1 cellular context compared by ENCODE assay signal in genomic region chr2:3465844-3466481, GRCh38.
TF ChIP-seq lines count a peak whose summit lies in the region.

No MANE protein-coding gene starts in this region.

TF ChIP-seq in HepG2, 621 proteins besides CTCF, POLR2A, EP300 and RAD21 (continued from another document and continues in another):
- TF ChIP-seq, protein P1, sequence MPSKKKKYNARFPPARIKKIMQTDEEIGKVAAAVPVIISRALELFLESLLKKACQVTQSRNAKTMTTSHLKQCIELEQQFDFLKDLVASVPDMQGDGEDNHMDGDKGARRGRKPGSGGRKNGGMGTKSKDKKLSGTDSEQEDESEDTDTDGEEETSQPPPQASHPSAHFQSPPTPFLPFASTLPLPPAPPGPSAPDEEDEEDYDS (CRISPR knock-in tag; IDR thresholded peaks at IDR 0.05) = peak; percentile 36; the same call in 1 of the 2 replicates
- TF ChIP-seq, protein P2, sequence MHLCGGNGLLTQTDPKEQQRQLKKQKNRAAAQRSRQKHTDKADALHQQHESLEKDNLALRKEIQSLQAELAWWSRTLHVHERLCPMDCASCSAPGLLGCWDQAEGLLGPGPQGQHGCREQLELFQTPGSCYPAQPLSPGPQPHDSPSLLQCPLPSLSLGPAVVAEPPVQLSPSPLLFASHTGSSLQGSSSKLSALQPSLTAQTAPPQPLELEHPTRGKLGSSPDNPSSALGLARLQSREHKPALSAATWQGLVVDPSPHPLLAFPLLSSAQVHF (CRISPR knock-in tag; IDR thresholded peaks at IDR 0.05) = no peak
- no peak; the same call in 1 of the 2 replicates for TF ChIP-seq KMT2B (CRISPR knock-in tag; IDR thresholded peaks at IDR 0.05)
- peak; percentile 50; the same call in 1 of the 2 replicates for TF ChIP-seq HOXA5 (CRISPR knock-in tag; IDR thresholded peaks at IDR 0.05)
- no peak for TF ChIP-seq ZNF607 (CRISPR knock-in tag; IDR thresholded peaks at IDR 0.05; ENCODE audit: borderline replicate concordance)
- TF ChIP-seq ZNF672 (CRISPR knock-in tag; IDR thresholded peaks at IDR 0.05) = no peak
- TF ChIP-seq RNF219 (CRISPR knock-in tag; IDR thresholded peaks at IDR 0.05) = no peak
- peak; percentile 92 for TF ChIP-seq SAP130 (CRISPR knock-in tag; IDR thresholded peaks at IDR 0.05; ENCODE audit: low read depth)
- TF ChIP-seq, protein P3, sequence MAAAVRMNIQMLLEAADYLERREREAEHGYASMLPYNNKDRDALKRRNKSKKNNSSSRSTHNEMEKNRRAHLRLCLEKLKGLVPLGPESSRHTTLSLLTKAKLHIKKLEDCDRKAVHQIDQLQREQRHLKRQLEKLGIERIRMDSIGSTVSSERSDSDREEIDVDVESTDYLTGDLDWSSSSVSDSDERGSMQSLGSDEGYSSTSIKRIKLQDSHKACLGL (CRISPR knock-in tag; IDR thresholded peaks at IDR 0.05) = no peak
- no peak for TF ChIP-seq THYN1 (CRISPR knock-in tag; IDR thresholded peaks at IDR 0.05; ENCODE audit: borderline replicate concordance, low read depth)
- peak; percentile 91 for TF ChIP-seq HNF4G (IDR thresholded peaks at IDR 0.05; ENCODE audit: borderline replicate concordance, low read depth, low read length)
- 0 out of 2 replicates have a peak, but pooled peaks have one; percentile 57 for TF ChIP-seq HNF4G (CRISPR knock-in tag; IDR thresholded peaks at IDR 0.05; ENCODE audit: borderline replicate concordance, low read depth)
- no peak for TF ChIP-seq ZBTB42 (CRISPR knock-in tag; IDR thresholded peaks at IDR 0.05)
- TF ChIP-seq ZEB1 (IDR thresholded peaks at IDR 0.05; ENCODE audit: insufficient replicate concordance, low read depth) = peak; percentile 46
- TF ChIP-seq ZSCAN9 (CRISPR knock-in tag; IDR thresholded peaks at IDR 0.05; ENCODE audit: borderline replicate concordance) = peak; percentile 73; the same call in 1 of the 2 replicates
- TF ChIP-seq ZMYM4 (CRISPR knock-in tag; IDR thresholded peaks at IDR 0.05) = peak; percentile 78
- TF ChIP-seq CBFB (CRISPR knock-in tag; IDR thresholded peaks at IDR 0.05) = peak; percentile 75; the same call in 1 of the 2 replicates
- TF ChIP-seq PRDM15 (CRISPR knock-in tag; IDR thresholded peaks at IDR 0.05) = no peak
- TF ChIP-seq, protein P4, sequence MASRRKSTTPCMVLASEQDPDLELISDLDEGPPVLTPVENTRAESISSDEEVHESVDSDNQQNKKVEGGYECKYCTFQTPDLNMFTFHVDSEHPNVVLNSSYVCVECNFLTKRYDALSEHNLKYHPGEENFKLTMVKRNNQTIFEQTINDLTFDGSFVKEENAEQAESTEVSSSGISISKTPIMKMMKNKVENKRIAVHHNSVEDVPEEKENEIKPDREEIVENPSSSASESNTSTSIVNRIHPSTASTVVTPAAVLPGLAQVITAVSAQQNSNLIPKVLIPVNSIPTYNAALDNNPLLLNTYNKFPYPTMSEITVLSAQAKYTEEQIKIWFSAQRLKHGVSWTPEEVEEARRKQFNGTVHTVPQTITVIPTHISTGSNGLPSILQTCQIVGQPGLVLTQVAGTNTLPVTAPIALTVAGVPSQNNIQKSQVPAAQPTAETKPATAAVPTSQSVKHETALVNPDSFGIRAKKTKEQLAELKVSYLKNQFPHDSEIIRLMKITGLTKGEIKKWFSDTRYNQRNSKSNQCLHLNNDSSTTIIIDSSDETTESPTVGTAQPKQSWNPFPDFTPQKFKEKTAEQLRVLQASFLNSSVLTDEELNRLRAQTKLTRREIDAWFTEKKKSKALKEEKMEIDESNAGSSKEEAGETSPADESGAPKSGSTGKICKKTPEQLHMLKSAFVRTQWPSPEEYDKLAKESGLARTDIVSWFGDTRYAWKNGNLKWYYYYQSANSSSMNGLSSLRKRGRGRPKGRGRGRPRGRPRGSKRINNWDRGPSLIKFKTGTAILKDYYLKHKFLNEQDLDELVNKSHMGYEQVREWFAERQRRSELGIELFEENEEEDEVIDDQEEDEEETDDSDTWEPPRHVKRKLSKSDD (CRISPR knock-in tag; IDR thresholded peaks at IDR 0.05; ENCODE audit: low read depth) = peak; percentile 90
- peak; percentile 96 for TF ChIP-seq ZNF629 (CRISPR knock-in tag; conservative IDR thresholded peaks at IDR 0.05)
- TF ChIP-seq ZNF441 (CRISPR knock-in tag; IDR thresholded peaks at IDR 0.05; ENCODE audit: borderline replicate concordance) = no peak
- no peak for TF ChIP-seq ZNF263 (CRISPR knock-in tag; IDR thresholded peaks at IDR 0.05)
- no peak for TF ChIP-seq SNAPC2 (CRISPR knock-in tag; IDR thresholded peaks at IDR 0.05)
- TF ChIP-seq NFYC (CRISPR knock-in tag; IDR thresholded peaks at IDR 0.05) = 0 out of 2 replicates have a peak, but pooled peaks have one; percentile 27
- TF ChIP-seq, protein P5, sequence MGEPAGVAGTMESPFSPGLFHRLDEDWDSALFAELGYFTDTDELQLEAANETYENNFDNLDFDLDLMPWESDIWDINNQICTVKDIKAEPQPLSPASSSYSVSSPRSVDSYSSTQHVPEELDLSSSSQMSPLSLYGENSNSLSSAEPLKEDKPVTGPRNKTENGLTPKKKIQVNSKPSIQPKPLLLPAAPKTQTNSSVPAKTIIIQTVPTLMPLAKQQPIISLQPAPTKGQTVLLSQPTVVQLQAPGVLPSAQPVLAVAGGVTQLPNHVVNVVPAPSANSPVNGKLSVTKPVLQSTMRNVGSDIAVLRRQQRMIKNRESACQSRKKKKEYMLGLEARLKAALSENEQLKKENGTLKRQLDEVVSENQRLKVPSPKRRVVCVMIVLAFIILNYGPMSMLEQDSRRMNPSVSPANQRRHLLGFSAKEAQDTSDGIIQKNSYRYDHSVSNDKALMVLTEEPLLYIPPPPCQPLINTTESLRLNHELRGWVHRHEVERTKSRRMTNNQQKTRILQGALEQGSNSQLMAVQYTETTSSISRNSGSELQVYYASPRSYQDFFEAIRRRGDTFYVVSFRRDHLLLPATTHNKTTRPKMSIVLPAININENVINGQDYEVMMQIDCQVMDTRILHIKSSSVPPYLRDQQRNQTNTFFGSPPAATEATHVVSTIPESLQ (CRISPR knock-in tag; conservative IDR thresholded peaks at IDR 0.05) = no peak
- 0 out of 2 replicates have a peak, but pooled peaks have one; percentile 66 for TF ChIP-seq ZNF567 (CRISPR knock-in tag; IDR thresholded peaks at IDR 0.05; ENCODE audit: borderline replicate concordance)
- TF ChIP-seq EEA1 (CRISPR knock-in tag; IDR thresholded peaks at IDR 0.05; ENCODE audit: borderline replicate concordance) = no peak
- no peak; the same call in 1 of the 2 replicates for TF ChIP-seq POLR2G (IDR thresholded peaks at IDR 0.05; ENCODE audit: low read depth, low read length)
- TF ChIP-seq THAP7 (CRISPR knock-in tag; IDR thresholded peaks at IDR 0.05) = peak; percentile 45; the same call in 1 of the 2 replicates
- TF ChIP-seq SP2 (CRISPR knock-in tag; IDR thresholded peaks at IDR 0.05) = no peak
- TF ChIP-seq TBP (CRISPR knock-in tag; IDR thresholded peaks at IDR 0.05) = no peak
- peak; percentile 93 for TF ChIP-seq ZNF761 (CRISPR knock-in tag; conservative IDR thresholded peaks at IDR 0.05)
- TF ChIP-seq GATA4 (IDR thresholded peaks at IDR 0.05; ENCODE audit: borderline replicate concordance, low read depth) = no peak
- no peak for TF ChIP-seq ZBTB3 (CRISPR knock-in tag; IDR thresholded peaks at IDR 0.05; ENCODE audit: borderline replicate concordance, low read depth)
- no peak for TF ChIP-seq GATAD1 (CRISPR knock-in tag; IDR thresholded peaks at IDR 0.05)
- no peak; the same call in 1 of the 2 replicates for TF ChIP-seq ZFY (CRISPR knock-in tag; IDR thresholded peaks at IDR 0.05)
- TF ChIP-seq, protein P6, sequence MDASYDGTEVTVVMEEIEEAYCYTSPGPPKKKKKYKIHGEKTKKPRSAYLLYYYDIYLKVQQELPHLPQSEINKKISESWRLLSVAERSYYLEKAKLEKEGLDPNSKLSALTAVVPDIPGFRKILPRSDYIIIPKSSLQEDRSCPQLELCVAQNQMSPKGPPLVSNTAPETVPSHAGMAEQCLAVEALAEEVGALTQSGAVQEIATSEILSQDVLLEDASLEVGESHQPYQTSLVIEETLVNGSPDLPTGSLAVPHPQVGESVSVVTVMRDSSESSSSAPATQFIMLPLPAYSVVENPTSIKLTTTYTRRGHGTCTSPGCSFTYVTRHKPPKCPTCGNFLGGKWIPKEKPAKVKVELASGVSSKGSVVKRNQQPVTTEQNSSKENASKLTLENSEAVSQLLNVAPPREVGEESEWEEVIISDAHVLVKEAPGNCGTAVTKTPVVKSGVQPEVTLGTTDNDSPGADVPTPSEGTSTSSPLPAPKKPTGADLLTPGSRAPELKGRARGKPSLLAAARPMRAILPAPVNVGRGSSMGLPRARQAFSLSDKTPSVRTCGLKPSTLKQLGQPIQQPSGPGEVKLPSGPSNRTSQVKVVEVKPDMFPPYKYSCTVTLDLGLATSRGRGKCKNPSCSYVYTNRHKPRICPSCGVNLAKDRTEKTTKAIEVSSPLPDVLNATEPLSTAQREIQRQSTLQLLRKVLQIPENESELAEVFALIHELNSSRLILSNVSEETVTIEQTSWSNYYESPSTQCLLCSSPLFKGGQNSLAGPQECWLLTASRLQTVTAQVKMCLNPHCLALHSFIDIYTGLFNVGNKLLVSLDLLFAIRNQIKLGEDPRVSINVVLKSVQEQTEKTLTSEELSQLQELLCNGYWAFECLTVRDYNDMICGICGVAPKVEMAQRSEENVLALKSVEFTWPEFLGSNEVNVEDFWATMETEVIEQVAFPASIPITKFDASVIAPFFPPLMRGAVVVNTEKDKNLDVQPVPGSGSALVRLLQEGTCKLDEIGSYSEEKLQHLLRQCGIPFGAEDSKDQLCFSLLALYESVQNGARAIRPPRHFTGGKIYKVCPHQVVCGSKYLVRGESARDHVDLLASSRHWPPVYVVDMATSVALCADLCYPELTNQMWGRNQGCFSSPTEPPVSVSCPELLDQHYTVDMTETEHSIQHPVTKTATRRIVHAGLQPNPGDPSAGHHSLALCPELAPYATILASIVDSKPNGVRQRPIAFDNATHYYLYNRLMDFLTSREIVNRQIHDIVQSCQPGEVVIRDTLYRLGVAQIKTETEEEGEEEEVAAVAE (CRISPR knock-in tag; IDR thresholded peaks at IDR 0.05; ENCODE audit: borderline replicate concordance) = peak; percentile 41; the same call in 1 of the 2 replicates
- TF ChIP-seq ZNF747 (CRISPR knock-in tag; IDR thresholded peaks at IDR 0.05; ENCODE audit: borderline replicate concordance) = 0 out of 2 replicates have a peak, but pooled peaks have one; percentile 61
- TF ChIP-seq SMARCC2 (IDR thresholded peaks at IDR 0.05) = no peak
- TF ChIP-seq ZSCAN25 (CRISPR knock-in tag; IDR thresholded peaks at IDR 0.05) = peak; percentile 30; the same call in 1 of the 2 replicates
- no peak for TF ChIP-seq ZNF841 (CRISPR knock-in tag; IDR thresholded peaks at IDR 0.05; ENCODE audit: borderline replicate concordance)
- no peak for TF ChIP-seq U2AF1 (optimal IDR thresholded peaks at IDR 0.05; ENCODE audit: low read depth, low read length)
- no peak for TF ChIP-seq ZNF225 (CRISPR knock-in tag; IDR thresholded peaks at IDR 0.05)
- TF ChIP-seq, protein P7, sequence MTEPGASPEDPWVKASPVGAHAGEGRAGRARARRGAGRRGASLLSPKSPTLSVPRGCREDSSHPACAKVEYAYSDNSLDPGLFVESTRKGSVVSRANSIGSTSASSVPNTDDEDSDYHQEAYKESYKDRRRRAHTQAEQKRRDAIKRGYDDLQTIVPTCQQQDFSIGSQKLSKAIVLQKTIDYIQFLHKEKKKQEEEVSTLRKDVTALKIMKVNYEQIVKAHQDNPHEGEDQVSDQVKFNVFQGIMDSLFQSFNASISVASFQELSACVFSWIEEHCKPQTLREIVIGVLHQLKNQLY (CRISPR knock-in tag; IDR thresholded peaks at IDR 0.05) = peak; percentile 74; the same call in 1 of the 2 replicates
- TF ChIP-seq ZNF557 (CRISPR knock-in tag; IDR thresholded peaks at IDR 0.05) = no peak
